In the genomic region with DNA sequence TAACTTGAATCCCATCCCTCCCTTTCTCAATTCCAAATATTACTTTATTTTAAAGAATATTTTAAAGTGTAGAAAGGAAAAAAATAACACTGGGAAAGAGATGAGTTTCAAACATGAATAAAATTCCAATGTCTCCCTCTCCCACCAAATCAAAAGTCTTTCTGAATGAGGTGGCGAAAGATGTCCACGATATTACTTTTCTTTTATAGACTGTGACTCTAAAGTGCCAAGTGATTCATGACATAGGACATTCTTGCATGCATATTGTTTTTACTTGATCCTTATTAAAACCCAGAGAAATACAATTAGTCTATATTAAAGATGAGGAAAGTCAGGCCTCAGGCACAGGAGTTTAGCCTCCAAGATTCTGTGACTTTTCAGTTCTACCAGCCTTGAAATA, we compare ENCODE assay signal across 1 cellular context.
TF ChIP-seq lines count a peak whose summit lies in the region.

No MANE protein-coding gene starts in this region.

TF ChIP-seq in A549, 52 proteins besides CTCF, POLR2A, EP300 and RAD21 (continued from another document):
- TF ChIP-seq HDAC2 (IDR thresholded peaks at IDR 0.05) = no peak
- no peak for TF ChIP-seq ZSCAN20 (CRISPR knock-in tag; IDR thresholded peaks at IDR 0.05)
- TF ChIP-seq ZNF302 (CRISPR knock-in tag; IDR thresholded peaks at IDR 0.05) = no peak
- TF ChIP-seq, protein P1, sequence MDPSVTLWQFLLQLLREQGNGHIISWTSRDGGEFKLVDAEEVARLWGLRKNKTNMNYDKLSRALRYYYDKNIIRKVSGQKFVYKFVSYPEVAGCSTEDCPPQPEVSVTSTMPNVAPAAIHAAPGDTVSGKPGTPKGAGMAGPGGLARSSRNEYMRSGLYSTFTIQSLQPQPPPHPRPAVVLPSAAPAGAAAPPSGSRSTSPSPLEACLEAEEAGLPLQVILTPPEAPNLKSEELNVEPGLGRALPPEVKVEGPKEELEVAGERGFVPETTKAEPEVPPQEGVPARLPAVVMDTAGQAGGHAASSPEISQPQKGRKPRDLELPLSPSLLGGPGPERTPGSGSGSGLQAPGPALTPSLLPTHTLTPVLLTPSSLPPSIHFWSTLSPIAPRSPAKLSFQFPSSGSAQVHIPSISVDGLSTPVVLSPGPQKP (IDR thresholded peaks at IDR 0.05; ENCODE audit: low read depth, low read length) = no peak
- TF ChIP-seq TP53 (CRISPR knock-in tag; IDR thresholded peaks at IDR 0.05) = no peak
- no peak for TF ChIP-seq RCOR1 (IDR thresholded peaks at IDR 0.05; ENCODE audit: low read depth, low read length)
- TF ChIP-seq RARB (CRISPR knock-in tag; IDR thresholded peaks at IDR 0.05) = no peak
- TF ChIP-seq POLR2AphosphoS2 (conservative IDR thresholded peaks at IDR 0.05; ENCODE audit: low read length) = no peak
- no peak for TF ChIP-seq NFE2L2 (conservative IDR thresholded peaks at IDR 0.05; ENCODE audit: low read length)
